In the genomic region with DNA sequence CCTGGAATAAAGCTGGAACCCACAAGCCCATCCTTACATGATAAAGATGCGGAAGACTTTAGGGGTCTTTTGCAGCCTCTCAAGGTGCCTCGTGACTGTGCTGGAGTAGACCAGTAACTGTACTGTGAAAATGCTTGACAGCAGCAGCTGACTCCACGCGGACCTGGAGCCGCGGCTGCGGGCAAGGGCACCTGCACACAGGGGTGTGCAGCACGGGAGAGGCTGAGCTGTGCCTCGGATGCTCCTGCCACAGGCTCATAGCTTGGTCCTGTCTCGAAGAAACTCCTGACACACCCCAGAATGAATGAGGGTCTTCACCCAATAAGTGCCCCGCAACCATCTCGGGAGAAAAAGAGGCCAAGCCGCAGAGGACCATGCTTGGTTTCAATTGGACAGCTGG, we compare ENCODE assay signal across 20 cellular contexts.
"Had no signal": no experiment of that assay in that cellular context is flagged by ENCODE, and none has a peak within 500 bp of the region (broad histone marks: within the 10 kb centered on the region; RNA-seq: fewer than 3 reads in every experiment).

No MANE protein-coding gene starts in this region.

- H3K4me1 ChIP-seq: breast epithelium, gastroesophageal sphincter, pancreas, tibial artery had no signal

- DNase-seq: activated CD4-positive, alpha-beta T cell treated with anti-CD3 and anti-CD28 coated beads for 48 hours; activated CD8-positive, alpha-beta T cell treated with anti-CD3 and anti-CD28 coated beads for 36 hours; activated naive CD4-positive, alpha-beta T cell treated with anti-CD3 and anti-CD28 coated beads for 36 hours; activated naive CD8-positive, alpha-beta T cell treated with anti-CD3 and anti-CD28 coated beads, Interleukin-2, amount 10 ng/mL, durations not matched to agents 7 days and 5 days; activated T-cell treated with anti-CD3 and anti-CD28 coated beads, Interleukin-2, amount 50 U/mL, for 4 hours; amniotic stem cell; cortex of kidney; hypothalamus; left ventricle myocardium superior; right cardiac atrium; stimulated activated CD4-positive, alpha-beta T cell treated with anti-CD3 and anti-CD28 coated beads, Interleukin-12 subunit alpha, Interleukin-12 subunit beta, amount 100 ng/mL, for 4 hours; stimulated activated CD4-positive, alpha-beta T cell treated with anti-CD3 and anti-CD28 coated beads, Interleukin-4, amount 100 ng/mL, for 4 hours; substantia nigra; tibial artery had no signal

- H3K9me3 ChIP-seq: neutrophil, pancreas had no signal

- H3K27ac ChIP-seq: breast epithelium, epithelial cell of prostate, gastroesophageal sphincter, neutrophil, pancreas, tibial artery had no signal

- H3K4me3 ChIP-seq: breast epithelium, gastroesophageal sphincter, pancreas, tibial artery had no signal

- ATAC-seq: activated CD8-positive, alpha-beta T cell treated with anti-CD3 and anti-CD28 coated beads for 36 hours; activated T-cell treated with anti-CD3 and anti-CD28 coated beads, Interleukin-2, amount 50 U/mL, for 4 hours; gastroesophageal sphincter; left ventricle myocardium superior; natural killer cell treated with Interleukin-12 subunit alpha and Interleukin-12 subunit beta and Interleukin-15 and Interleukin-18, amount 100 ng/mL, for 72 hours; right cardiac atrium had no signal

- H3K27me3 ChIP-seq: pancreas had no signal

- H3K36me3 ChIP-seq: breast epithelium, gastroesophageal sphincter, neutrophil, pancreas, tibial artery had no signal
